18 cellular contexts compared by ENCODE assay signal in the genomic region with DNA sequence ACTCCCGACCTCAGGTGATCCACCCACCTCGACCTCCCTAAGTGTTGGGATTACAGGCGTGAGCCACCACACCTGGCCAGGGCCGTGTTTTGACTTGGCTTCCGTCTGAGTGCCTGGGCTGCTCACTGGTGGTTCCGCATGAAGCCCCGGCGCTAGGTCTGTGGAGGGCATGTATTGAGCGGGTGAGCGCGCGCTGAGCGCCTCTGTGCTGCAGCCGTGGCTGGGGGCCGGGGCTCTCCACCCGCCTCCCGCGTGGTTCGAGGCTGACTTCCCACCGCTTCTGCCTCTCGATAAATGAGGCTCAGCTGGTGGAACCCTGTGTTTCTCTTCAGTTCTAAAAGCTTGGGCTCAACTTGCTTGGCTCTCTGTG. TPM values are rescaled to one million over a fixed set of nuclear protein-coding genes. Genes with fewer than 3 reads are reported as not detected.
A peak's percentile ranks its signal among the peaks of the same experiment; 100 is the strongest.
DNase-seq lines count a peak whose midpoint lies in the region; ATAC-seq and TF ChIP-seq lines count a peak whose summit lies in the region.
"Had no signal": no experiment of that assay in that cellular context is flagged by ENCODE, and none has a peak within 500 bp of the region (broad histone marks: within the 10 kb centered on the region; RNA-seq: fewer than 3 reads in every experiment).

No MANE protein-coding gene starts in this region.

- no peak for TF ChIP-seq CTCF in Caco-2 (IDR thresholded peaks at IDR 0.05; ENCODE audit: insufficient read depth in 1 of 2, low read depth in 1 of 2, low read length in 1 of 2, severe bottlenecking in 1 of 2, unreplicated experiment in 1 of 2)

- intact Hi-C loops in Caco-2 (cut with micrococcal nuclease; ENCODE audit: unreplicated experiment): loop anchor here (1.0 to 5.0 kb wide), 2 partner anchors 39 to 266 kb away; a partner anchor contains a TSS

- H3K9me3 Mint-ChIP-seq in Caco-2 (ENCODE audit: unreplicated experiment) (no peaks in the 10 kb centered on the region), memory B cell (no peaks in the 10 kb centered on the region)
- no peaks in the 10 kb centered on the region for H3K9me3 Mint-ChIP-seq in activated T-cell treated with anti-CD3 and anti-CD28 coated beads, Interleukin-2, amount 50 U/mL, for 72 hours
- H3K9me3 Mint-ChIP-seq: naive thymus-derived CD8-positive, alpha-beta T cell had no signal

- no peaks in the 10 kb centered on the region for H3K27me3 Mint-ChIP-seq in Caco-2 (ENCODE audit: insufficient read depth, unreplicated experiment)
- no peaks in the 10 kb centered on the region for H3K27me3 Mint-ChIP-seq in T-helper 17 cell
- peaks cover 2% of the 10 kb centered on the region for H3K27me3 Mint-ChIP-seq in memory B cell
- H3K27me3 Mint-ChIP-seq in activated T-cell treated with anti-CD3 and anti-CD28 coated beads, Interleukin-2, amount 50 U/mL, for 72 hours (ENCODE audit: low read depth): no peaks in the 10 kb centered on the region
- H3K27me3 Mint-ChIP-seq: naive thymus-derived CD8-positive, alpha-beta T cell had no signal

- H3K36me3 ChIP-seq in Caco-2 (ENCODE audit: control insufficient read depth, insufficient read depth, low read length): no peaks in the 10 kb centered on the region

- DNase-seq in Caco-2 (no peak), T-helper 17 cell (no peak), memory B cell (ENCODE audit: low spot score in 2 of 2) (no peak), putamen (ENCODE audit: low spot score) (no peak)
- peak; percentile 21 for DNase-seq in stimulated activated CD8-positive, alpha-beta memory T cell treated with anti-CD3 and anti-CD28 coated beads, Interleukin-4, amount 100 ng/mL, for 48 hours
- DNase-seq in activated T-cell treated with anti-CD3 and anti-CD28 coated beads, Interleukin-2, amount 50 U/mL, for 72 hours: no peak
- DNase-seq in stimulated activated naive CD4-positive, alpha-beta T cell treated with Interleukin-2 at 50 U/mL for 16 hours (lab: John Stamatoyannopoulos, UW): no peak
- DNase-seq: activated CD4-positive, alpha-beta T cell treated with anti-CD3 and anti-CD28 coated beads for 1 hour; caudate nucleus; effector CD4-positive, alpha-beta T cell; esophagus squamous epithelium; NCI-H1105; NCI-H69; stimulated activated CD4-positive, alpha-beta T cell treated with anti-CD3 and anti-CD28 coated beads, Interleukin-12 subunit alpha, Interleukin-12 subunit beta, amount 100 ng/mL, for 4 hours had no signal

- no peak overlapping the region for H3K4me3 ChIP-seq in Caco-2 (ENCODE audit: low read depth, low read length)
- H3K4me3 ChIP-seq: adrenal gland, esophagus squamous epithelium, tibial nerve had no signal

- H3K4me3 Mint-ChIP-seq in Caco-2 (ENCODE audit: unreplicated experiment): peak overlapping the region; percentile 68
- H3K4me3 Mint-ChIP-seq in T-helper 17 cell: peak overlapping the region; percentile 31
- no peak overlapping the region for H3K4me3 Mint-ChIP-seq in memory B cell
- H3K4me3 Mint-ChIP-seq in activated T-cell treated with anti-CD3 and anti-CD28 coated beads, Interleukin-2, amount 50 U/mL, for 72 hours: no peak overlapping the region

- H3K4me1 Mint-ChIP-seq in Caco-2 (ENCODE audit: low read depth, unreplicated experiment) (no peaks in the 10 kb centered on the region), T-helper 17 cell (peaks cover 10% of the 10 kb centered on the region), memory B cell (peaks cover 13% of the 10 kb centered on the region)
- peaks cover 6% of the 10 kb centered on the region for H3K4me1 Mint-ChIP-seq in activated T-cell treated with anti-CD3 and anti-CD28 coated beads, Interleukin-2, amount 50 U/mL, for 72 hours (ENCODE audit: low read depth)

- no peaks in the 10 kb centered on the region for H3K27me3 ChIP-seq in Caco-2 (replicated peaks; ENCODE audit: control insufficient read depth, insufficient read depth, low read length)
- H3K27me3 ChIP-seq: tibial nerve had no signal

- peaks cover 12% of the 10 kb centered on the region for H3K4me1 ChIP-seq in Caco-2

- no TSS peak for BruUV-seq in Caco-2 (replicated peaks; lab: Mats Ljungman, UMichigan)

- no peaks in the 10 kb centered on the region for H3K9me3 ChIP-seq in Caco-2
- H3K9me3 ChIP-seq in T-helper 17 cell (ENCODE audit: control insufficient read depth, low read length, poor library complexity, severe bottlenecking): no peaks in the 10 kb centered on the region
- H3K9me3 ChIP-seq: adrenal gland, esophagus squamous epithelium, tibial nerve had no signal

- H3K36me3 Mint-ChIP-seq in Caco-2 (ENCODE audit: insufficient read depth, unreplicated experiment) (peaks cover 15% of the 10 kb centered on the region), T-helper 17 cell (ENCODE audit: low read depth) (peaks cover 3% of the 10 kb centered on the region), memory B cell (peaks cover 11% of the 10 kb centered on the region)
- H3K36me3 Mint-ChIP-seq in activated T-cell treated with anti-CD3 and anti-CD28 coated beads, Interleukin-2, amount 50 U/mL, for 72 hours (ENCODE audit: insufficient read depth in 2 of 2): no peaks in the 10 kb centered on the region

- CTCF ChIA-PET in Caco-2 (lab: Charles Lee): no interaction called here

- POLR2A ChIA-PET in Caco-2 (lab: Charles Lee): interaction anchor here (1.5 kb wide), 1 partner anchor 38 kb away, joined by 6 read pairs; no protein-coding TSS in a partner anchor

- ATAC-seq in T-helper 17 cell (no peak), memory B cell (ENCODE audit: low read depth) (peak; percentile 46), GM19351 (IDR thresholded peaks at IDR 0.05; ENCODE audit: unreplicated experiment) (no peak)
- ATAC-seq in activated T-cell treated with anti-CD3 and anti-CD28 coated beads, Interleukin-2, amount 50 U/mL, for 72 hours (replicated peaks in 1 of 2): no peak
- ATAC-seq: naive thymus-derived CD8-positive, alpha-beta T cell had no signal

- H3K27ac Mint-ChIP-seq in Caco-2 (ENCODE audit: unreplicated experiment) (peak overlapping the region; percentile 95), T-helper 17 cell (no peak overlapping the region), memory B cell (peak overlapping the region; percentile 55)
- H3K27ac Mint-ChIP-seq in activated T-cell treated with anti-CD3 and anti-CD28 coated beads, Interleukin-2, amount 50 U/mL, for 72 hours: no peak overlapping the region

RNA-seq across cellular contexts. Expression of a gene that starts 38.9 kb away (rescaled TPM):
- total RNA-seq in Caco-2 (2022): 8.0 and 8.2 TPM in 2 replicates
- total RNA-seq in T-helper 17 cell: 100 to 1,000 TPM; 279 to 298 TPM
- total RNA-seq in activated T-cell treated with anti-CD3 and anti-CD28 coated beads, Interleukin-2, amount 50 U/mL, for 72 hours: 100 to 1,000 TPM; 108 to 109 TPM

Comparison
In these comparisons a context has a peak if more than half of its experiments do, and no peak if none do; other contexts are left out.
1. H3K27ac Mint-ChIP-seq: peak in Caco-2 (single experiment) and memory B cell (single experiment); none in T-helper 17 cell (single experiment) and activated T-cell treated with anti-CD3 and anti-CD28 coated beads, Interleukin-2, amount 50 U/mL, for 72 hours (single experiment).
2. H3K4me3 Mint-ChIP-seq: peak in Caco-2 (single experiment) and T-helper 17 cell (single experiment); none in memory B cell (single experiment) and activated T-cell treated with anti-CD3 and anti-CD28 coated beads, Interleukin-2, amount 50 U/mL, for 72 hours (0 of 2).
3. RNA of a gene that starts 38.9 kb away (total RNA-seq): 279 to 298 TPM in T-helper 17 cell and 108 to 109 TPM in activated T-cell treated with anti-CD3 and anti-CD28 coated beads, Interleukin-2, amount 50 U/mL, for 72 hours; 8.0 to 8.2 TPM in Caco-2; every median in the first group is over 10 times any median in the second.